In genomic region chr2:119823734-119824334, GRCh38 we compare ENCODE assay signal across 8 cellular contexts.
DNase-seq lines count a peak whose midpoint lies in the region; ATAC-seq, FAIRE-seq and TF ChIP-seq lines count a peak whose summit lies in the region.

No MANE protein-coding gene starts in this region.

- no peak overlapping the region for H3K27ac ChIP-seq in OCI-LY7 (ENCODE audit: low read depth, low read length, poor library complexity, severe bottlenecking)
- H3K27ac ChIP-seq in K562 (ENCODE audit: extremely low read depth, low read depth, low read length): no peak overlapping the region
- no peak overlapping the region for H3K27ac ChIP-seq in upper lobe of right lung

- H3K4me3 ChIP-seq in GM12875 (ENCODE audit: low read depth, low read length): no peak overlapping the region
- H3K4me3 ChIP-seq in OCI-LY7 (ENCODE audit: low read depth, low read length, poor library complexity, severe bottlenecking): no peak overlapping the region
- no peak overlapping the region for H3K4me3 ChIP-seq in K562
- H3K4me3 ChIP-seq in kidney epithelial cell (ENCODE audit: low read depth, low read length): no peak overlapping the region
- H3K4me3 ChIP-seq in upper lobe of right lung: no peak overlapping the region

- H3K9me3 ChIP-seq in OCI-LY7 (ENCODE audit: low read length) (no peaks in the 10 kb centered on the region), K562 (replicated peaks; ENCODE audit: control insufficient read depth, insufficient read depth, low read depth, low read length) (no peaks in the 10 kb centered on the region), upper lobe of right lung (no peaks in the 10 kb centered on the region)

- H3K27me3 ChIP-seq in K562 (ENCODE audit: control insufficient read depth in 2 of 2, insufficient read depth in 2 of 2, low read length in 2 of 2): no peaks in the 10 kb centered on the region
- H3K27me3 ChIP-seq in kidney epithelial cell (ENCODE audit: control insufficient read depth, insufficient read depth, low read length): no peaks in the 10 kb centered on the region
- H3K27me3 ChIP-seq in upper lobe of right lung: no peaks in the 10 kb centered on the region

- BruUV-seq in OCI-LY7 (replicated peaks; lab: Mats Ljungman, UMichigan) (no TSS peak), K562 (replicated peaks; lab: Mats Ljungman, UMichigan) (no TSS peak)

- H3K4me2 ChIP-seq in OCI-LY7 (ENCODE audit: low read length): no peak overlapping the region
- H3K4me2 ChIP-seq in K562 (ENCODE audit: insufficient read depth, low read length): no peak overlapping the region

- ATAC-seq in K562: peak; percentile 87
- peak; percentile 76 for ATAC-seq in upper lobe of right lung
- ATAC-seq in GM21423 (IDR thresholded peaks at IDR 0.05; ENCODE audit: unreplicated experiment): no peak

- TF ChIP-seq RAD21 in K562 (CRISPR knock-in tag; conservative IDR thresholded peaks at IDR 0.05 in 1 of 2, IDR thresholded peaks at IDR 0.05 in 1 of 2): peak; percentile 34 to 75; a peak in 2 of 4 replicates

- in situ Hi-C loops in K562 (cut with MboI): no loop called here

- no peaks in the 10 kb centered on the region for H3K4me1 ChIP-seq in OCI-LY7 (ENCODE audit: insufficient read depth, low read length, poor library complexity, severe bottlenecking)
- H3K4me1 ChIP-seq in K562 (replicated peaks in 1 of 2; ENCODE audit: control insufficient read depth in 2 of 2, insufficient read depth in 2 of 2, low read length in 2 of 2): 0 out of 5 replicates have a peak, but pooled peaks cover 0 to 3% of the 10 kb centered on the region in 2 experiments
- H3K4me1 ChIP-seq in upper lobe of right lung: no peaks in the 10 kb centered on the region

- H3K9me2 ChIP-seq in OCI-LY7 (ENCODE audit: insufficient read depth, low read length): no peaks in the 10 kb centered on the region

- H2AFZ ChIP-seq in OCI-LY7 (ENCODE audit: low read length): no peak overlapping the region
- no peak overlapping the region for H2AFZ ChIP-seq in K562 (ENCODE audit: low read depth, low read length)

- POLR2A ChIA-PET in OCI-LY7 (lab: Charles Lee): no interaction called here
- POLR2A ChIA-PET in K562 (lab: Yijun Ruan, JAX): interaction anchor here (1.0 kb wide), 1 partner anchor 13 kb away, joined by 3 read pairs; no protein-coding TSS in a partner anchor

- DNase-seq in Ammon's horn (ENCODE audit: low spot score) (peak; percentile 41), OCI-LY7 (ENCODE audit: low spot score) (peak; percentile 48), K562 (ENCODE audit: extremely low read depth in 1 of 4, low spot score in 3 of 4) (peak; percentile 20 to 50 (median 36)), kidney epithelial cell (ENCODE audit: low read depth) (no peak), upper lobe of right lung (no peak), NCI-H774 (lab: John Stamatoyannopoulos, UW) (no peak)

- peak; percentile 92 for FAIRE-seq in K562 (lab: Jason Lieb, UNC)

- no peak for TF ChIP-seq POLR2A in K562 (conservative IDR thresholded peaks at IDR 0.05)

- CTCF ChIA-PET in OCI-LY7 (lab: Charles Lee; ENCODE audit: unreplicated experiment) (interaction anchor here (0.6 kb wide), 1 partner anchor 121 kb away, joined by 3 read pairs; no protein-coding TSS in a partner anchor), K562 (lab: Yijun Ruan, JAX; ENCODE audit: low intra/inter-chr PET ratio) (interaction anchor here (1.3 to 1.7 kb wide), 2 partner anchors 70 to 122 kb away, joined by 4 to 11 read pairs; no protein-coding TSS in a partner anchor)

- peaks cover 6% of the 10 kb centered on the region; the same call in 1 of the 2 replicates for H4K20me1 ChIP-seq in OCI-LY7 (ENCODE audit: insufficient read depth, low read length)
- H4K20me1 ChIP-seq in K562 (replicated peaks; ENCODE audit: control insufficient read depth, insufficient read depth, low read length): no peaks in the 10 kb centered on the region; the same call in 1 of the 2 replicates

- no peak for TF ChIP-seq EP300 in K562 (IDR thresholded peaks at IDR 0.05; ENCODE audit: low read length)

- H3K9me1 ChIP-seq in K562 (ENCODE audit: control insufficient read depth, insufficient read depth, low read length): no peaks in the 10 kb centered on the region

- H3K36me3 ChIP-seq in OCI-LY7 (ENCODE audit: insufficient read depth, low read length): no peaks in the 10 kb centered on the region
- no peaks in the 10 kb centered on the region for H3K36me3 ChIP-seq in K562 (ENCODE audit: control insufficient read depth, insufficient read depth, low read length)
- H3K36me3 ChIP-seq in kidney epithelial cell (ENCODE audit: control insufficient read depth, insufficient read depth, low read length): no peaks in the 10 kb centered on the region
- H3K36me3 ChIP-seq in upper lobe of right lung: no peaks in the 10 kb centered on the region

- H3K9ac ChIP-seq in K562 (ENCODE audit: insufficient read depth in 1 of 2, low read depth in 2 of 2, low read length in 2 of 2): no peak overlapping the region

- intact Hi-C loops in OCI-LY7 (cut with micrococcal nuclease; ENCODE audit: unreplicated experiment) (loop anchor here (5.0 kb wide), 1 partner anchor 182 kb away; no protein-coding TSS in a partner anchor), K562 (cut with micrococcal nuclease) (loop anchor here (1.0 to 2.0 kb wide), 2 partner anchors 71 to 122 kb away; no protein-coding TSS in a partner anchor), upper lobe of right lung (cut with DNase I) (loop anchor here (10.0 kb wide), 1 partner anchor 69 kb away; the partner anchor contains the start of gene PTPN4)

- WGBS in K562 (ENCODE audit: insufficient coverage, low coverage, missing lambda C conversion rate): 18% methylated on average over 7 of the region's 7 CpGs

- TF ChIP-seq CTCF in GM12875 (IDR thresholded peaks at IDR 0.05; ENCODE audit: borderline replicate concordance, insufficient read depth, low read depth, low read length) (peak; percentile 60; the same call in 1 of the 2 replicates), OCI-LY7 (conservative IDR thresholded peaks at IDR 0.05; ENCODE audit: low read length) (peak; percentile 85), K562 (IDR thresholded peaks at IDR 0.05 in 2 of 3, conservative IDR thresholded peaks at IDR 0.05 in 1 of 3; ENCODE audit: insufficient read depth in 2 of 3, low read depth in 1 of 3, low read length in 3 of 3) (peak; percentile 57 to 71 (median 60)), kidney epithelial cell (IDR thresholded peaks at IDR 0.05; ENCODE audit: insufficient read depth, low read length, poor library complexity, severe bottlenecking) (peak; percentile 73), upper lobe of right lung (IDR thresholded peaks at IDR 0.05) (peak; percentile 67)

- 0 out of 2 replicates have a peak, but pooled peaks cover 3% of the 10 kb centered on the region for H3K79me2 ChIP-seq in OCI-LY7 (ENCODE audit: insufficient read depth, low read depth, low read length)
- peaks cover 7% of the 10 kb centered on the region; the same call in 2 of the 3 replicates for H3K79me2 ChIP-seq in K562 (ENCODE audit: control insufficient read depth, insufficient read depth, low read length)

TF ChIP-seq in K562, 482 proteins besides CTCF, POLR2A, EP300 and RAD21:
- peak; percentile 56; the same call in 1 of the 2 replicates for TF ChIP-seq SMC3 (conservative IDR thresholded peaks at IDR 0.05; ENCODE audit: insufficient read depth, low read depth, low read length)
- TF ChIP-seq ZNF764 (CRISPR knock-in tag; IDR thresholded peaks at IDR 0.05; ENCODE audit: low read depth): no peak

Comparison
In these comparisons a context has a peak if more than half of its experiments do, and no peak if none do; other contexts are left out.
1. DNase-seq: peak in Ammon's horn (single experiment), OCI-LY7 (single experiment) and K562 (4 of 4); none in kidney epithelial cell (single experiment), upper lobe of right lung (single experiment) and NCI-H774 (single experiment).
2. Peak in every context shown above with its lines, with median percentiles within 50 percentile points of each other: CTCF ChIP-seq.